In the genomic region with DNA sequence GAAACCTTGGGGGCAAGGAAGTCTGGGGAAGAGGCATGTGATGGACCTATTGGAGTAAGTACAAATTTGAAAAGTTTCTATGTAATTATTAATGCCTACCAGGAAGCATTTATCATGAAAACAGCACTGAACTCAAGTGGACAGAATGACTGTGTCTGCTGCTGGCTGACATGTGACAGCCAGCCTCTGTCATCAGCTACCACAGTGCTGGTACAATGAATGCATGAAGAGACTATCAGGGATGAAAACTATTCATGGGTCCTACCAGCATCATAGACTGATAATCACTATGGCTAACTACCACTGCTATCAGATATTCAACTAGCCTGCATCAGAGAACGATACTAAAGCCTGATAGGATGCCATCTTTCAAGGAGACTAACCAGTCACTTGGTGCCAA, we compare ENCODE assay signal across 25 cellular contexts.
DNase-seq lines count a peak whose midpoint lies in the region; ATAC-seq and TF ChIP-seq lines count a peak whose summit lies in the region.
"Had no signal": no experiment of that assay in that cellular context is flagged by ENCODE, and none has a peak within 500 bp of the region (broad histone marks: within the 10 kb centered on the region; RNA-seq: fewer than 3 reads in every experiment).

No MANE protein-coding gene starts in this region.

- H2AFZ ChIP-seq in trophoblast cell (ENCODE audit: insufficient read depth, low read length, poor library complexity) (no peak overlapping the region), GM23338 (no peak overlapping the region)

- H3K9me3 ChIP-seq in trophoblast cell (ENCODE audit: insufficient read depth, low read depth, low read length) (no peaks in the 10 kb centered on the region), upper lobe of right lung (no peaks in the 10 kb centered on the region)
- H3K9me3 ChIP-seq: BE2C, BLaER1 had no signal

- H3K9ac ChIP-seq in trophoblast cell (ENCODE audit: low read length) = no peak overlapping the region
- H3K9ac ChIP-seq: BLaER1 had no signal

- H3K79me2 ChIP-seq in trophoblast cell (ENCODE audit: control insufficient read depth, insufficient read depth, low read length, poor library complexity) (no peaks in the 10 kb centered on the region), GM23338 (replicated peaks; ENCODE audit: insufficient read depth) (no peaks in the 10 kb centered on the region)

- peaks cover 9% of the 10 kb centered on the region; the same call in 2 of the 3 replicates for H3K36me3 Mint-ChIP-seq in GM23338 (ENCODE audit: low read depth)
- H3K36me3 Mint-ChIP-seq: CD14-positive monocyte; CD4-positive, alpha-beta memory T cell; CD4-positive, CD25-positive, alpha-beta regulatory T cell had no signal

- H3K18ac ChIP-seq in trophoblast cell (ENCODE audit: low read length) = no peak overlapping the region

- H4K12ac ChIP-seq in trophoblast cell (ENCODE audit: low read depth, low read length) = no peak overlapping the region

- no peak overlapping the region for H2AK5ac ChIP-seq in trophoblast cell (ENCODE audit: low read length)

- H4K91ac ChIP-seq in trophoblast cell (ENCODE audit: low read depth, low read length) = no peak overlapping the region

- no peak overlapping the region for H4K8ac ChIP-seq in trophoblast cell (ENCODE audit: low read depth, low read length)

- no peak overlapping the region for H2BK12ac ChIP-seq in trophoblast cell (ENCODE audit: low read length)

- H3K4me2 ChIP-seq in trophoblast cell (ENCODE audit: low read length) = no peak overlapping the region
- no peak overlapping the region for H3K4me2 ChIP-seq in GM23338
- H3K4me2 ChIP-seq: A549, BLaER1 had no signal

- 0 out of 2 replicates have a peak, but pooled peaks cover 2% of the 10 kb centered on the region for H3K9me2 ChIP-seq in GM23338 (ENCODE audit: insufficient read depth)

- H3K4me1 ChIP-seq in trophoblast cell (ENCODE audit: control insufficient read depth in 1 of 2, insufficient read depth in 2 of 2, low read length in 2 of 2) (peaks cover 4 to 5% of the 10 kb centered on the region in 2 experiments), upper lobe of right lung (no peaks in the 10 kb centered on the region), GM23338 (ENCODE audit: insufficient read depth) (no peaks in the 10 kb centered on the region)
- H3K4me1 ChIP-seq: A549, BE2C, BLaER1 had no signal

- no peaks in the 10 kb centered on the region for H3F3A ChIP-seq in GM23338 (replicated peaks; ENCODE audit: low read depth)

- peaks cover 7% of the 10 kb centered on the region for H3K27me3 Mint-ChIP-seq in GM23338 (ENCODE audit: insufficient read depth, low read depth, poor library complexity)
- H3K27me3 Mint-ChIP-seq: CD4-positive, alpha-beta memory T cell had no signal

- no peak overlapping the region for H3K27ac ChIP-seq in trophoblast cell (ENCODE audit: low read depth, low read length)
- no peak overlapping the region for H3K27ac ChIP-seq in upper lobe of right lung
- H3K27ac ChIP-seq in GM23338 (ENCODE audit: low read depth) = no peak overlapping the region
- H3K27ac ChIP-seq: 22Rv1, A549, BLaER1 had no signal

- H3K4me3 Mint-ChIP-seq in GM23338 = no peak overlapping the region
- H3K4me3 Mint-ChIP-seq: CD14-positive monocyte; CD4-positive, alpha-beta memory T cell; CD4-positive, CD25-positive, alpha-beta regulatory T cell; CD8-positive, alpha-beta memory T cell had no signal

- peak; percentile 12 for ATAC-seq in upper lobe of right lung
- no peak for ATAC-seq in GM23338
- ATAC-seq: GM12878 had no signal

- peaks cover 12% of the 10 kb centered on the region; the same call in 2 of the 3 replicates for H3K4me1 Mint-ChIP-seq in GM23338
- H3K4me1 Mint-ChIP-seq: CD14-positive monocyte; CD4-positive, alpha-beta memory T cell; CD4-positive, CD25-positive, alpha-beta regulatory T cell; CD8-positive, alpha-beta memory T cell had no signal

- no peak for TF ChIP-seq CTCF in upper lobe of right lung (IDR thresholded peaks at IDR 0.05)
- no peak for TF ChIP-seq CTCF in GM23338 (conservative IDR thresholded peaks at IDR 0.05; ENCODE audit: low read depth in 2 of 2)

- H3K4me3 ChIP-seq in trophoblast cell (ENCODE audit: low read depth, low read length) = no peak overlapping the region
- no peak overlapping the region for H3K4me3 ChIP-seq in upper lobe of right lung
- no peak overlapping the region for H3K4me3 ChIP-seq in GM23338
- H3K4me3 ChIP-seq: A549, BLaER1, GM12878 had no signal

- H3K79me1 ChIP-seq in trophoblast cell (ENCODE audit: low read length) = peaks cover 8% of the 10 kb centered on the region

- DNase-seq in DMS53 (lab: John Stamatoyannopoulos, UW) = peak; percentile 50
- no peak for DNase-seq in DMS53 treated with DMSO at 0.1 percent for 48 hours (lab: John Stamatoyannopoulos, UW; ENCODE audit: unreplicated experiment)
- peak; percentile 36 for DNase-seq in kidney tubule cell (ENCODE audit: low spot score)
- DNase-seq in trophoblast cell = peak; percentile 53 to 74
- no peak for DNase-seq in upper lobe of right lung
- no peak for DNase-seq in AG20443 (ENCODE audit: low spot score)
- DNase-seq in GM23338 (ENCODE audit: low spot score) = no peak
- DNase-seq in anterior cingulate cortex (lab: John Stamatoyannopoulos, UW) = no peak
- DNase-seq: BE2C; C1 segment of cervical spinal cord; CD4-positive, alpha-beta memory T cell; CD4-positive, CD25-positive, alpha-beta regulatory T cell; CD8-positive, alpha-beta memory T cell; COR-L47; DMS 273 treated with DMSO at 0.1 percent for 48 hours; DMS153; DMS79; DND-41; EL; GDM1 had no signal

- intact Hi-C loops in upper lobe of right lung (cut with DNase I) = no loop called here

- no peak overlapping the region for H2BK5ac ChIP-seq in trophoblast cell (ENCODE audit: low read depth, low read length, poor library complexity)

- H3K36me3 ChIP-seq in trophoblast cell (ENCODE audit: control insufficient read depth in 1 of 2, insufficient read depth in 2 of 2, low read length in 2 of 2) (no peaks in the 10 kb centered on the region), upper lobe of right lung (no peaks in the 10 kb centered on the region), GM23338 (ENCODE audit: insufficient read depth) (no peaks in the 10 kb centered on the region)
- H3K36me3 ChIP-seq: BE2C, BLaER1 had no signal

- H3K27me3 ChIP-seq in trophoblast cell (ENCODE audit: insufficient read depth, low read length) (no peaks in the 10 kb centered on the region), upper lobe of right lung (no peaks in the 10 kb centered on the region), GM23338 (ENCODE audit: insufficient read depth) (peaks cover 10% of the 10 kb centered on the region)
- H3K27me3 ChIP-seq: BE2C, BLaER1 had no signal

- no peaks in the 10 kb centered on the region for H4K20me1 ChIP-seq in GM23338 (replicated peaks; ENCODE audit: insufficient read depth)
- H4K20me1 ChIP-seq: BLaER1 had no signal

- no peak overlapping the region for H3K23ac ChIP-seq in trophoblast cell (ENCODE audit: low read length)

- no peak overlapping the region for H2BK120ac ChIP-seq in trophoblast cell (ENCODE audit: insufficient read depth, low read length, poor library complexity)

- peaks cover 8% of the 10 kb centered on the region for H3K9me3 Mint-ChIP-seq in GM23338
- H3K9me3 Mint-ChIP-seq: CD8-positive, alpha-beta memory T cell had no signal

- no peak overlapping the region for H3K4ac ChIP-seq in trophoblast cell (ENCODE audit: low read depth, low read length)

- WGBS in trophoblast cell (ENCODE audit: extremely low coverage, insufficient coverage, insufficient read length) = no CpG with 5 or more reads among the region's 1 CpG

- H3K27ac Mint-ChIP-seq in GM23338 = no peak overlapping the region
- H3K27ac Mint-ChIP-seq: CD14-positive monocyte; CD4-positive, alpha-beta memory T cell; CD4-positive, CD25-positive, alpha-beta regulatory T cell had no signal

- H3K14ac ChIP-seq in trophoblast cell (ENCODE audit: low read length) = no peak overlapping the region

TF ChIP-seq in GM23338, 12 proteins besides CTCF, POLR2A, EP300 and RAD21 (continues in another document):
- no peak for TF ChIP-seq NANOG (IDR thresholded peaks at IDR 0.05; ENCODE audit: borderline replicate concordance)
- no peak for TF ChIP-seq EZH2phosphoT487 (IDR thresholded peaks at IDR 0.05; ENCODE audit: unreplicated experiment)
- no peak for TF ChIP-seq STAT1 (IDR thresholded peaks at IDR 0.05; ENCODE audit: unreplicated experiment)
- TF ChIP-seq ZNF114 (CRISPR knock-in tag; IDR thresholded peaks at IDR 0.05) = no peak
- no peak for TF ChIP-seq JUNB (IDR thresholded peaks at IDR 0.05; ENCODE audit: unreplicated experiment)
- TF ChIP-seq, protein P1, sequence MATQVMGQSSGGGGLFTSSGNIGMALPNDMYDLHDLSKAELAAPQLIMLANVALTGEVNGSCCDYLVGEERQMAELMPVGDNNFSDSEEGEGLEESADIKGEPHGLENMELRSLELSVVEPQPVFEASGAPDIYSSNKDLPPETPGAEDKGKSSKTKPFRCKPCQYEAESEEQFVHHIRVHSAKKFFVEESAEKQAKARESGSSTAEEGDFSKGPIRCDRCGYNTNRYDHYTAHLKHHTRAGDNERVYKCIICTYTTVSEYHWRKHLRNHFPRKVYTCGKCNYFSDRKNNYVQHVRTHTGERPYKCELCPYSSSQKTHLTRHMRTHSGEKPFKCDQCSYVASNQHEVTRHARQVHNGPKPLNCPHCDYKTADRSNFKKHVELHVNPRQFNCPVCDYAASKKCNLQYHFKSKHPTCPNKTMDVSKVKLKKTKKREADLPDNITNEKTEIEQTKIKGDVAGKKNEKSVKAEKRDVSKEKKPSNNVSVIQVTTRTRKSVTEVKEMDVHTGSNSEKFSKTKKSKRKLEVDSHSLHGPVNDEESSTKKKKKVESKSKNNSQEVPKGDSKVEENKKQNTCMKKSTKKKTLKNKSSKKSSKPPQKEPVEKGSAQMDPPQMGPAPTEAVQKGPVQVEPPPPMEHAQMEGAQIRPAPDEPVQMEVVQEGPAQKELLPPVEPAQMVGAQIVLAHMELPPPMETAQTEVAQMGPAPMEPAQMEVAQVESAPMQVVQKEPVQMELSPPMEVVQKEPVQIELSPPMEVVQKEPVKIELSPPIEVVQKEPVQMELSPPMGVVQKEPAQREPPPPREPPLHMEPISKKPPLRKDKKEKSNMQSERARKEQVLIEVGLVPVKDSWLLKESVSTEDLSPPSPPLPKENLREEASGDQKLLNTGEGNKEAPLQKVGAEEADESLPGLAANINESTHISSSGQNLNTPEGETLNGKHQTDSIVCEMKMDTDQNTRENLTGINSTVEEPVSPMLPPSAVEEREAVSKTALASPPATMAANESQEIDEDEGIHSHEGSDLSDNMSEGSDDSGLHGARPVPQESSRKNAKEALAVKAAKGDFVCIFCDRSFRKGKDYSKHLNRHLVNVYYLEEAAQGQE (IDR thresholded peaks at IDR 0.05; ENCODE audit: unreplicated experiment) = no peak
- TF ChIP-seq, protein P2, sequence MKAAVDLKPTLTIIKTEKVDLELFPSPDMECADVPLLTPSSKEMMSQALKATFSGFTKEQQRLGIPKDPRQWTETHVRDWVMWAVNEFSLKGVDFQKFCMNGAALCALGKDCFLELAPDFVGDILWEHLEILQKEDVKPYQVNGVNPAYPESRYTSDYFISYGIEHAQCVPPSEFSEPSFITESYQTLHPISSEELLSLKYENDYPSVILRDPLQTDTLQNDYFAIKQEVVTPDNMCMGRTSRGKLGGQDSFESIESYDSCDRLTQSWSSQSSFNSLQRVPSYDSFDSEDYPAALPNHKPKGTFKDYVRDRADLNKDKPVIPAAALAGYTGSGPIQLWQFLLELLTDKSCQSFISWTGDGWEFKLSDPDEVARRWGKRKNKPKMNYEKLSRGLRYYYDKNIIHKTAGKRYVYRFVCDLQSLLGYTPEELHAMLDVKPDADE (IDR thresholded peaks at IDR 0.05) = no peak

Comparison
In these comparisons a context has a peak if more than half of its experiments do, and no peak if none do; other contexts are left out.
1. DNase-seq: peak in DMS53 (single experiment), kidney tubule cell (single experiment) and trophoblast cell (2 of 2); none in DMS53 treated with DMSO at 0.1 percent for 48 hours (single experiment), upper lobe of right lung (single experiment), AG20443 (single experiment), GM23338 (single experiment) and anterior cingulate cortex (0 of 58).